Comparison of ENCODE assay signal across 8 cellular contexts in genomic region chr7:107742678-107743566, GRCh38. TPM values are rescaled to one million over a fixed set of nuclear protein-coding genes. Genes with fewer than 3 reads are reported as not detected.
DNase-seq lines count a peak whose midpoint lies in the region; ATAC-seq and TF ChIP-seq lines count a peak whose summit lies in the region.

No MANE protein-coding gene starts in this region.

- H3K36me3 ChIP-seq in body of pancreas (replicated peaks in 1 of 2; ENCODE audit: insufficient read depth in 1 of 2, low read depth in 2 of 2) = no peaks in the 10 kb centered on the region

- 11 to 16% methylated on average over 22 to 29 of the region's 29 CpGs for WGBS in body of pancreas, 2 donors

- H3K9me3 ChIP-seq in body of pancreas = no peaks in the 10 kb centered on the region

- TF ChIP-seq CTCF in body of pancreas (IDR thresholded peaks at IDR 0.05) = peak in 1 of 7 experiments; percentile 3

- DNase-seq in DMS53 treated with DMSO at 0.1 percent for 48 hours (lab: John Stamatoyannopoulos, UW; ENCODE audit: unreplicated experiment) (peak; percentile 97), OCI-M2 (lab: John Stamatoyannopoulos, UW; ENCODE audit: unreplicated experiment) (peak; percentile 63), body of pancreas (peak in 2 of 4 donors; percentile 60 to 69), iPS-NIHi7 (ENCODE audit: extremely low spot score) (peak; percentile 62), COLO829 (ENCODE audit: low spot score) (no peak)
- DNase-seq in stimulated activated CD8-positive, alpha-beta memory T cell treated with anti-CD3 and anti-CD28 coated beads, Interleukin-4, amount 100 ng/mL, for 4 hours (ENCODE audit: low read depth in 2 of 2, low spot score in 1 of 2) = peak; percentile 17 to 19

- peaks cover 32% of the 10 kb centered on the region for H3K4me1 ChIP-seq in body of pancreas

- TF ChIP-seq POLR2A in body of pancreas (IDR thresholded peaks at IDR 0.05) = no peak

- intact Hi-C loops in body of pancreas (cut with DNase I) = no loop called here

- peak; percentile 30 for ATAC-seq in GM19372 (IDR thresholded peaks at IDR 0.05; ENCODE audit: low read depth, unreplicated experiment)
- peak; percentile 36 for ATAC-seq in HG03432 (IDR thresholded peaks at IDR 0.05; ENCODE audit: unreplicated experiment)
- ATAC-seq in body of pancreas = peak; percentile 22

- no peaks in the 10 kb centered on the region for H3K27me3 ChIP-seq in body of pancreas

- H3K27ac ChIP-seq in body of pancreas = peak overlapping the region; percentile 83 to 99 (median 93)

- H3K4me3 ChIP-seq in body of pancreas = peak overlapping the region; percentile 62 to 85

RNA-seq across cellular contexts. Expression of gene CBLL1, which starts 1.0 kb away (rescaled TPM):
- total RNA-seq in body of pancreas = 10 to 100 TPM; 15.0 to 16.2 TPM
